5 cellular contexts compared by ENCODE assay signal in the genomic region with DNA sequence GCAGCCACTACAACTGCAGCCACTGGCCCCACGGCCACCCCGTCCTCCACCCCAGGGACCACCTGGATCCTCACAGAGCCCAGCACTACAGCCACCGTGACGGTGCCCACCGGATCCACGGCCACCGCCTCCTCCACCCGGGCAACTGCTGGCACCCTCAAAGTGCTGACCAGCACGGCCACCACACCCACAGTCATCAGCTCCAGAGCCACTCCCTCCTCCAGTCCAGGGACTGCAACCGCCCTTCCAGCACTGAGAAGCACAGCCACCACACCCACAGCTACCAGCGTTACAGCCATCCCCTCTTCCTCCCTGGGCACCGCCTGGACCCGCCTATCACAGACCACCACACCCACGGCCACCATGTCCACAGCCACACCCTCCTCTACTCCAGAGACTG. TPM values are rescaled to one million over a fixed set of nuclear protein-coding genes. Genes with fewer than 3 reads are reported as not detected.
"Had no signal": no experiment of that assay in that cellular context is flagged by ENCODE, and none has a peak within 500 bp of the region (broad histone marks: within the 10 kb centered on the region; RNA-seq: fewer than 3 reads in every experiment).

No MANE protein-coding gene starts in this region.

RNA-seq across cellular contexts. Expression of a gene that starts 23.4 kb away (rescaled TPM):
- total RNA-seq: LHCN-M2, MCF 10A, Right ventricle myocardium inferior, RPMI7951, SJCRH30 had no signal
